Comparison of ENCODE assay signal across 1 cellular context in the genomic region with DNA sequence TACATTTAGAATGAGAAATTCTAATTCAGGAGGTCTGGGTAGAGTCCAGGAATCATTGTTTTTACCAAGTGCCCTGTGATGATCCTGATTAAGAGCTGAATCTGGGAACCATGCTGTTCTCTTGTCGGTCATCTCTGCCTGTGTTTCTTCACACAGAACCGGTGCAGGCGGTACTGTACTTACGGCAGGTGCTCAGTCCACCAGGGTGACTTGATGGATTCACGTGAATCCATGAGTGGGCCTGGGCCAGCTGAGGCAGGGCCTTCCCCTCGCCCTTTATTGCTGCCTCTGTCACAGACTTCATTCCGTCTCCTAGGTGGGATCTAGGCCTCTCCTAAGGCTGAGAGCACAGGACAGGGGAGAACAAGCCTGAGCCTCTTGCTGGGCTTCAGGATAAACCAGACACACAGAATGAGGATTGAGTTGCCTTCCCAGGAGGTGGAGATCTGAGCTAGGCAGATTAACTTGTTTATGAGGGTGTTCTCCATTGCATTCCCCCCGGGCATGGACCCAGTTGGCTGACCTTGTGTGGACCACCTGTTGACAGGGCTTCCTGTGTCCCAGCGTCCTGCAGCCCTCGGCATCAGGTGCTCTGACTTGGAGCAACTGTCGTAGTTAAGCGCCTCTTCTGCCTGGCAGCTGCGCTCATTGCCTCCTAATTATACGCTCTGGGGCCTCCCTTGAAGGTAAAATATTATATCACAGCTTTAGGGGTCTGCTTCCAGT.
TF ChIP-seq lines count a peak whose summit lies in the region.

No MANE protein-coding gene starts in this region.

TF ChIP-seq in HEK293, 187 proteins besides CTCF, POLR2A, EP300 and RAD21 (continued from another document):
- TF ChIP-seq ZNF449 (tag by site-specific recombination; IDR thresholded peaks at IDR 0.05): no peak
- no peak for TF ChIP-seq ZNF391 (tag by site-specific recombination; IDR thresholded peaks at IDR 0.05; ENCODE audit: borderline replicate concordance, low read depth)
- TF ChIP-seq ZNF610 (tag by site-specific recombination; IDR thresholded peaks at IDR 0.05; ENCODE audit: borderline replicate concordance): no peak
- peak; percentile 63 for TF ChIP-seq SCRT1 (tag by site-specific recombination; IDR thresholded peaks at IDR 0.05; ENCODE audit: borderline replicate concordance)
- TF ChIP-seq, protein P1, sequence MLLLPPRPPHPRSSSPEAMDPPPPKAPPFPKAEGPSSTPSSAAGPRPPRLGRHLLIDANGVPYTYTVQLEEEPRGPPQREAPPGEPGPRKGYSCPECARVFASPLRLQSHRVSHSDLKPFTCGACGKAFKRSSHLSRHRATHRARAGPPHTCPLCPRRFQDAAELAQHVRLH (tag by site-specific recombination; IDR thresholded peaks at IDR 0.05): no peak
- TF ChIP-seq ZBTB20 (tag by site-specific recombination; IDR thresholded peaks at IDR 0.05): no peak
